ENCODE assay signal across 21 cellular contexts in genomic region chr2:28152585-28153284, GRCh38.
DNase-seq lines count a peak whose midpoint lies in the region; TF ChIP-seq lines count a peak whose summit lies in the region.
"Had no signal": no experiment of that assay in that cellular context is flagged by ENCODE, and none has a peak within 500 bp of the region (broad histone marks: within the 10 kb centered on the region; RNA-seq: fewer than 3 reads in every experiment).

No MANE protein-coding gene starts in this region.

- DNase-seq in chondrocyte (ENCODE audit: low spot score) = no peak
- DNase-seq in kidney tubule cell (ENCODE audit: low spot score) = peak; percentile 95
- DNase-seq in transverse colon = no peak
- DNase-seq in DMS 273 treated with DMSO at 0.1 percent for 48 hours (lab: John Stamatoyannopoulos, UW) = no peak
- DNase-seq in activated CD4-positive, alpha-beta memory T cell treated with anti-CD3 and anti-CD28 coated beads, Interleukin-2, amount 10 ng/mL, durations not matched to agents 7 days and 5 days = no peak
- no peak for DNase-seq in SIG-M5 (lab: John Stamatoyannopoulos, UW)
- DNase-seq: activated CD4-positive, alpha-beta T cell treated with anti-CD3 and anti-CD28 coated beads, Interleukin-2, amount 50 U/mL, for 1 hour; activated T-cell treated with anti-CD3 and anti-CD28 coated beads, Interleukin-2, amount 50 U/mL, for 48 hours; cerebellar nuclear complex; DMS79; erythroblast; KBM-7; NCI-H1417 treated with DMSO at 0.1 percent for 48 hours; NCI-H345; spleen; stomach had no signal

- H3K27me3 ChIP-seq in transverse colon = no peaks in the 10 kb centered on the region
- H3K27me3 ChIP-seq: spleen, stomach had no signal

- H3K27ac ChIP-seq in HEK293 (ENCODE audit: extremely low read depth, low read depth, low read length) (no peak overlapping the region), transverse colon (peak overlapping the region in 3 of 4 donors; percentile 32 to 64 (median 62))
- H3K27ac ChIP-seq: C4-2B, SK-N-MC, spleen, stomach had no signal

- intact Hi-C loops in transverse colon (cut with DNase I; ENCODE audit: low total_unique reads) = no loop called here

- H3K9me3 Mint-ChIP-seq in chondrocyte (ENCODE audit: low read depth) = peaks cover 13% of the 10 kb centered on the region
- peaks cover 28% of the 10 kb centered on the region for H3K9me3 Mint-ChIP-seq in activated CD4-positive, alpha-beta memory T cell treated with anti-CD3 and anti-CD28 coated beads, Interleukin-2, amount 10 ng/mL, durations not matched to agents 7 days and 5 days

- CTCF ChIA-PET in HEK293 (lab: Yijun Ruan, JAX) = interaction anchor here (0.6 to 0.7 kb wide), 2 partner anchors 98 to 1729 kb away, joined by 3 to 4 read pairs; no protein-coding TSS in a partner anchor
- CTCF ChIA-PET in activated CD4-positive, alpha-beta memory T cell treated with anti-CD3 and anti-CD28 coated beads, Interleukin-2, amount 10 ng/mL, durations not matched to agents 7 days and 5 days (lab: Charles Lee) = no interaction called here

- no peak for TF ChIP-seq POLR2A in transverse colon (IDR thresholded peaks at IDR 0.05)

- H3K36me3 ChIP-seq in HEK293 (ENCODE audit: control insufficient read depth in 2 of 2, insufficient read depth in 1 of 2, low read length in 2 of 2) (no peaks in the 10 kb centered on the region), transverse colon (no peaks in the 10 kb centered on the region)
- H3K36me3 ChIP-seq: HAP-1, stomach had no signal

- WGBS in transverse colon (ENCODE audit: low coverage in 1 of 2), 2 donors = 80 to 83% methylated on average over 3 of the region's 3 CpGs

- TF ChIP-seq CTCF in HEK293 (tag by site-specific recombination; IDR thresholded peaks at IDR 0.05) (no peak), chondrocyte (IDR thresholded peaks at IDR 0.05) (no peak), transverse colon (IDR thresholded peaks at IDR 0.05) (no peak)

- peaks cover 6% of the 10 kb centered on the region for H3K36me3 Mint-ChIP-seq in chondrocyte (ENCODE audit: low read depth)
- H3K36me3 Mint-ChIP-seq in activated CD4-positive, alpha-beta memory T cell treated with anti-CD3 and anti-CD28 coated beads, Interleukin-2, amount 10 ng/mL, durations not matched to agents 7 days and 5 days (ENCODE audit: low read depth) = peaks cover 52% of the 10 kb centered on the region

- peaks cover 6% of the 10 kb centered on the region; the same call in 1 of the 2 replicates for H3K4me1 ChIP-seq in HEK293 (ENCODE audit: control insufficient read depth, insufficient read depth, low read length)
- peaks cover 0 to 31% (median 17%) of the 10 kb centered on the region in 4 donors for H3K4me1 ChIP-seq in transverse colon
- H3K4me1 ChIP-seq: HAP-1, spleen, stomach had no signal

- TF ChIP-seq EP300 in transverse colon (IDR thresholded peaks at IDR 0.05; ENCODE audit: low read depth) = no peak

- peaks cover 29% of the 10 kb centered on the region for H3K4me1 Mint-ChIP-seq in chondrocyte (ENCODE audit: low read depth)
- H3K4me1 Mint-ChIP-seq in activated CD4-positive, alpha-beta memory T cell treated with anti-CD3 and anti-CD28 coated beads, Interleukin-2, amount 10 ng/mL, durations not matched to agents 7 days and 5 days = no peaks in the 10 kb centered on the region
- H3K4me1 Mint-ChIP-seq: memory B cell had no signal

- no peaks in the 10 kb centered on the region for H3K27me3 Mint-ChIP-seq in chondrocyte (ENCODE audit: low read depth)
- no peaks in the 10 kb centered on the region for H3K27me3 Mint-ChIP-seq in activated CD4-positive, alpha-beta memory T cell treated with anti-CD3 and anti-CD28 coated beads, Interleukin-2, amount 10 ng/mL, durations not matched to agents 7 days and 5 days
- H3K27me3 Mint-ChIP-seq: memory B cell had no signal

- H3K4me3 ChIP-seq in HEK293 (ENCODE audit: low read depth, low read length) (no peak overlapping the region), transverse colon (no peak overlapping the region)
- H3K4me3 ChIP-seq: HAP-1, SK-N-MC, spleen, stomach had no signal

- in situ Hi-C loops in transverse colon (cut with MboI; ENCODE audit: low pct_ligation_motif_present in 1 of 4, low pct_unique_long_range_greater_than_20kb in 1 of 4, low sequenced_read_pairs in 3 of 4) = no loop called here

- POLR2A ChIA-PET in HEK293 (lab: Yijun Ruan, JAX) = interaction anchor here (0.6 kb wide), 2 partner anchors 243 to 449 kb away, joined by 4 to 8 read pairs; no protein-coding TSS in a partner anchor
- POLR2A ChIA-PET in activated CD4-positive, alpha-beta memory T cell treated with anti-CD3 and anti-CD28 coated beads, Interleukin-2, amount 10 ng/mL, durations not matched to agents 7 days and 5 days (lab: Charles Lee) = no interaction called here

- H3K9me3 ChIP-seq in HEK293 (ENCODE audit: control insufficient read depth, insufficient read depth, low read depth, low read length) (no peaks in the 10 kb centered on the region), transverse colon (peaks cover 0 to 4% of the 10 kb centered on the region in 2 donors)

- peak overlapping the region; percentile 80 for H3K27ac Mint-ChIP-seq in chondrocyte (ENCODE audit: unreplicated experiment)
- H3K27ac Mint-ChIP-seq in activated CD4-positive, alpha-beta memory T cell treated with anti-CD3 and anti-CD28 coated beads, Interleukin-2, amount 10 ng/mL, durations not matched to agents 7 days and 5 days = no peak overlapping the region
- H3K27ac Mint-ChIP-seq: memory B cell had no signal

- no peak overlapping the region for H3K4me3 Mint-ChIP-seq in chondrocyte (ENCODE audit: unreplicated experiment)
- no peak overlapping the region for H3K4me3 Mint-ChIP-seq in activated CD4-positive, alpha-beta memory T cell treated with anti-CD3 and anti-CD28 coated beads, Interleukin-2, amount 10 ng/mL, durations not matched to agents 7 days and 5 days
- H3K4me3 Mint-ChIP-seq: memory B cell had no signal

TF ChIP-seq in HEK293, 187 proteins besides CTCF, POLR2A, EP300 and RAD21 (continues in another document):
- TF ChIP-seq ZBTB6 (tag by site-specific recombination; IDR thresholded peaks at IDR 0.05) = no peak
- 0 out of 2 replicates have a peak, but pooled peaks have one; percentile 15 for TF ChIP-seq ZNF362 (tag by site-specific recombination; IDR thresholded peaks at IDR 0.05)
- TF ChIP-seq ZNF202 (tag by site-specific recombination; IDR thresholded peaks at IDR 0.05; ENCODE audit: borderline replicate concordance) = no peak
- TF ChIP-seq KLF8 (tag by site-specific recombination; IDR thresholded peaks at IDR 0.05) = no peak
- TF ChIP-seq REST (tag by site-specific recombination; IDR thresholded peaks at IDR 0.05) = no peak
- no peak for TF ChIP-seq ZNF558 (tag by site-specific recombination; IDR thresholded peaks at IDR 0.05)
- TF ChIP-seq ZNF785 (tag by site-specific recombination; IDR thresholded peaks at IDR 0.05) = no peak
- TF ChIP-seq ZNF426 (tag by site-specific recombination; IDR thresholded peaks at IDR 0.05) = no peak
- no peak for TF ChIP-seq ZNF311 (tag by site-specific recombination; IDR thresholded peaks at IDR 0.05; ENCODE audit: borderline replicate concordance)
